32 cellular contexts compared by ENCODE assay signal in genomic region chr7:128206017-128206746, GRCh38. TPM values are rescaled to one million over a fixed set of nuclear protein-coding genes. Genes with fewer than 3 reads are reported as not detected.
"Had no signal": no experiment of that assay in that cellular context is flagged by ENCODE, and none has a peak within 500 bp of the region (broad histone marks: within the 10 kb centered on the region; RNA-seq: fewer than 3 reads in every experiment).

No MANE protein-coding gene starts in this region.

- DNase-seq: activated CD8-positive, alpha-beta T cell treated with anti-CD3 and anti-CD28 coated beads, Interleukin-2, amount 10 ng/mL, durations not matched to agents 7 days and 5 days; activated gamma-delta T cell; activated naive CD4-positive, alpha-beta T cell treated with anti-CD3 and anti-CD28 coated beads, Interleukin-2, amount 10 ng/mL, durations not matched to agents 7 days and 5 days; activated naive CD8-positive, alpha-beta T cell treated with anti-CD3 and anti-CD28 coated beads, Interleukin-2, amount 10 ng/mL, durations not matched to agents 7 days and 5 days; activated T-cell treated with anti-CD3 and anti-CD28 coated beads, Interleukin-2, amount 50 U/mL, for 24 hours; esophagus squamous epithelium; foreskin melanocyte; heart right ventricle; kidney glomerular epithelial cell; left lung; lower lobe of right lung; mesendoderm; mucosa of descending colon; ovary; stimulated activated CD4-positive, alpha-beta T cell treated with anti-CD3 and anti-CD28 coated beads, Interleukin-2, amount 100 ng/mL, for 48 hours; stimulated activated naive CD8-positive, alpha-beta T cell treated with anti-CD3 and anti-CD28 coated beads, Interleukin-15, Interleukin-2, amounts not matched to agents 100 U/mL and 50 U/mL, for 24 hours; T-helper 9 cell; testis; transverse colon; uterus had no signal

- H3K27ac ChIP-seq: ascending aorta, epithelial cell of prostate, esophagus squamous epithelium, heart right ventricle, left lung, lower lobe of right lung, ovary, right lobe of liver, testis, transverse colon, uterus, VCaP had no signal

- H3K9me3 ChIP-seq: ascending aorta, esophagus squamous epithelium, heart right ventricle, left lung, lower lobe of right lung, mucosa of descending colon, ovary, right lobe of liver, testis, transverse colon, uterus had no signal

- H3K36me3 ChIP-seq: ascending aorta, esophagus squamous epithelium, heart right ventricle, left lung, lower lobe of right lung, ovary, right lobe of liver, transverse colon, uterus had no signal

- H3K27me3 ChIP-seq: ovary, right lobe of liver, testis had no signal

- ATAC-seq: activated CD8-positive, alpha-beta T cell treated with anti-CD3 and anti-CD28 coated beads, Interleukin-2, amount 10 ng/mL, durations not matched to agents 7 days and 5 days; heart right ventricle; left lung; lower lobe of right lung; mucosa of descending colon; right lobe of liver; stimulated activated naive CD8-positive, alpha-beta T cell treated with anti-CD3 and anti-CD28 coated beads, Interleukin-15, Interleukin-2, amounts not matched to agents 100 U/mL and 50 U/mL, for 24 hours had no signal

- H3K4me1 ChIP-seq: ascending aorta, right lobe of liver, uterus had no signal

- H3K27ac Mint-ChIP-seq: activated CD8-positive, alpha-beta T cell treated with anti-CD3 and anti-CD28 coated beads, Interleukin-2, amount 10 ng/mL, durations not matched to agents 7 days and 5 days; activated naive CD4-positive, alpha-beta T cell treated with anti-CD3 and anti-CD28 coated beads, Interleukin-2, amount 10 ng/mL, durations not matched to agents 7 days and 5 days; activated naive CD8-positive, alpha-beta T cell treated with anti-CD3 and anti-CD28 coated beads, Interleukin-2, amount 10 ng/mL, durations not matched to agents 7 days and 5 days; activated T-cell treated with anti-CD3 and anti-CD28 coated beads, Interleukin-2, amount 50 U/mL, for 24 hours; brain; nephron; progenitor cell of endocrine pancreas had no signal

- FAIRE-seq: TTC549 had no signal

- H3K9me3 Mint-ChIP-seq: activated naive CD4-positive, alpha-beta T cell treated with anti-CD3 and anti-CD28 coated beads, Interleukin-2, amount 10 ng/mL, durations not matched to agents 7 days and 5 days; activated naive CD8-positive, alpha-beta T cell treated with anti-CD3 and anti-CD28 coated beads, Interleukin-2, amount 10 ng/mL, durations not matched to agents 7 days and 5 days; activated T-cell treated with anti-CD3 and anti-CD28 coated beads, Interleukin-2, amount 50 U/mL, for 24 hours; nephron had no signal

- H3K4me3 Mint-ChIP-seq: activated CD8-positive, alpha-beta T cell treated with anti-CD3 and anti-CD28 coated beads, Interleukin-2, amount 10 ng/mL, durations not matched to agents 7 days and 5 days; activated naive CD4-positive, alpha-beta T cell treated with anti-CD3 and anti-CD28 coated beads, Interleukin-2, amount 10 ng/mL, durations not matched to agents 7 days and 5 days; activated naive CD8-positive, alpha-beta T cell treated with anti-CD3 and anti-CD28 coated beads, Interleukin-2, amount 10 ng/mL, durations not matched to agents 7 days and 5 days; activated T-cell treated with anti-CD3 and anti-CD28 coated beads, Interleukin-2, amount 50 U/mL, for 24 hours; brain; nephron had no signal

- H3K4me3 ChIP-seq: ascending aorta, esophagus squamous epithelium, heart right ventricle, left lung, lower lobe of right lung, mucosa of descending colon, ovary, right lobe of liver, testis, transverse colon, uterus had no signal

- H3K36me3 Mint-ChIP-seq: activated naive CD4-positive, alpha-beta T cell treated with anti-CD3 and anti-CD28 coated beads, Interleukin-2, amount 10 ng/mL, durations not matched to agents 7 days and 5 days; activated naive CD8-positive, alpha-beta T cell treated with anti-CD3 and anti-CD28 coated beads, Interleukin-2, amount 10 ng/mL, durations not matched to agents 7 days and 5 days; brain had no signal

RNA-seq across cellular contexts. Expression of gene LEP, which starts 34.9 kb away (rescaled TPM):
- total RNA-seq: activated CD8-positive, alpha-beta T cell treated with anti-CD3 and anti-CD28 coated beads, Interleukin-2, amount 10 ng/mL, durations not matched to agents 7 days and 5 days; activated naive CD8-positive, alpha-beta T cell treated with anti-CD3 and anti-CD28 coated beads, Interleukin-2, amount 10 ng/mL, durations not matched to agents 7 days and 5 days; ascending aorta; esophagus squamous epithelium; glomerular endothelial cell; lower lobe of right lung; myocyte; progenitor cell of endocrine pancreas; renal cortical epithelial cell; right lobe of liver; T-helper 1 cell treated with Interleukin-12 subunit alpha and Interleukin-12 subunit beta and Interleukin-4 antibody, amounts not matched to agents 30 ng/mL and 1 ng/mL, for 36 hours; uterus had no signal
